1 cellular context compared by ENCODE assay signal in genomic region chr20:46099491-46100287, GRCh38.
A peak's percentile ranks its signal among the peaks of the same experiment; 100 is the strongest.
TF ChIP-seq lines count a peak whose summit lies in the region.

No MANE protein-coding gene starts in this region.

TF ChIP-seq in HepG2, 621 proteins besides CTCF, POLR2A, EP300 and RAD21 (continued from another document):
- TF ChIP-seq XRCC5 (optimal IDR thresholded peaks at IDR 0.05; ENCODE audit: low read length) (peak; percentile 74), MTF2 (CRISPR knock-in tag; IDR thresholded peaks at IDR 0.05; ENCODE audit: borderline replicate concordance) (peak; percentile 90), ZNF362 (CRISPR knock-in tag; IDR thresholded peaks at IDR 0.05; ENCODE audit: borderline replicate concordance) (no peak), ZNF878 (CRISPR knock-in tag; IDR thresholded peaks at IDR 0.05) (no peak), TFDP1 (CRISPR knock-in tag; IDR thresholded peaks at IDR 0.05; ENCODE audit: borderline replicate concordance) (no peak)
TF ChIP-seq in HepG2: peak in this region for 49.
